ENCODE assay signal across 28 cellular contexts in the genomic region with DNA sequence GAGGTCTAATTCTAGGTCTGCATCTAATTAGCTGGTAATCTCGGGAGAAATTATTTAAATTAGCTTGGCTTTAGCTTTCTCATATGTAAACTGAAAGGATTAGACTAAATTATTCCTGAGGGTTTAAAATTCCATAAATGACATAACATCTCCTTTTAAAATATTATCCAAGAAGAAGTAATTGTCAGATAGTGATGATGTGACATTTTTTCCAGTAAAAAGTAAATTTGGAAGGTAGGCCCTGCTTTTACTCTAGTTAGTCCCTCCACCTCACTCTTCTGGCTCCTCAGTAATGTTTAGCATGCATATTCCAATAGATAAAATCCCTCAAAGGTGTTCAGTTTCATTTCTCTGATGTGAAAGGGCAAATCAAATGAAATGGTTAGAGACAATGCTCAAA.
"Had no signal": no experiment of that assay in that cellular context is flagged by ENCODE, and none has a peak within 500 bp of the region (broad histone marks: within the 10 kb centered on the region; RNA-seq: fewer than 3 reads in every experiment).

No MANE protein-coding gene starts in this region.

- H3K4me1 ChIP-seq: stomach, suprapubic skin, testis, thyroid gland, tibial artery, tibial nerve, transverse colon, upper lobe of left lung, upper lobe of right lung, uterus, vagina had no signal

- DNase-seq: stimulated activated CD4-positive, alpha-beta T cell treated with anti-CD3 and anti-CD28 coated beads, Interleukin-2, amount 100 ng/mL, for 48 hours; stimulated activated CD4-positive, alpha-beta T cell treated with anti-CD3 and anti-CD28 coated beads, Interleukin-4, amount 100 ng/mL, for 1 hour; stimulated activated CD4-positive, alpha-beta T cell treated with anti-CD3 and anti-CD28 coated beads, Interleukin-4, amount 100 ng/mL, for 24 hours; stimulated activated CD4-positive, alpha-beta T cell treated with anti-CD3 and anti-CD28 coated beads, Interleukin-4, amount 100 ng/mL, for 4 hours; stimulated activated CD8-positive, alpha-beta memory T cell treated with anti-CD3 and anti-CD28 coated beads, Interleukin-4, amount 100 ng/mL, for 48 hours; stimulated activated naive B cell treated with anti-CD40 and anti-IgM and Interleukin-4, amounts not matched to agents 10 μg/mL and 1 μg/mL and 100 μg/mL, for 72 hours; stimulated activated naive CD4-positive, alpha-beta T cell; stimulated activated naive CD4-positive, alpha-beta T cell treated with Interleukin-2 at 50 U/mL for 16 hours; stimulated activated naive CD8-positive, alpha-beta T cell treated with anti-CD3 and anti-CD28 coated beads, Interleukin-15, amount 100 ng/mL, for 72 hours; stimulated activated naive CD8-positive, alpha-beta T cell treated with anti-CD3 and anti-CD28 coated beads, Interleukin-15, Interleukin-2, amounts not matched to agents 100 U/mL and 50 U/mL, for 24 hours; stomach; substantia nigra; testis; thyroid gland; tibial artery; transverse colon; upper lobe of left lung; upper lobe of right lung; uterus had no signal

- H3K36me3 ChIP-seq: suprapubic skin, thoracic aorta, thyroid gland, tibial artery, tibial nerve, transverse colon, upper lobe of left lung, upper lobe of right lung, uterus, vagina had no signal

- H3K4me3 ChIP-seq: stomach, suprapubic skin, testis, thoracic aorta, thyroid gland, tibial artery, tibial nerve, transverse colon, upper lobe of left lung, upper lobe of right lung, uterus, vagina had no signal

- H3K4me3 Mint-ChIP-seq: stimulated activated effector memory CD8-positive, alpha-beta T cell treated with anti-CD3 and anti-CD28 coated beads, Interleukin-12 subunit alpha, Interleukin-12 subunit beta, amount 100 ng/mL, for 72 hours; stimulated activated memory B cell treated with anti-CD40 and anti-IgM and Interleukin-4, amounts not matched to agents 10 μg/mL and 1 μg/mL and 100 μg/mL, for 72 hours; stimulated activated naive B cell treated with anti-CD40 and anti-IgM and Interleukin-4, amounts not matched to agents 10 μg/mL and 1 μg/mL and 100 μg/mL, for 72 hours; stimulated activated naive CD8-positive, alpha-beta T cell treated with anti-CD3 and anti-CD28 coated beads, Interleukin-15, amount 100 ng/mL, for 72 hours; stimulated activated naive CD8-positive, alpha-beta T cell treated with anti-CD3 and anti-CD28 coated beads, Interleukin-15, Interleukin-2, amounts not matched to agents 100 ng/mL and 50 ng/mL, for 24 hours; type B pancreatic cell had no signal

- ATAC-seq: stimulated activated effector memory CD8-positive, alpha-beta T cell treated with anti-CD3 and anti-CD28 coated beads, Interleukin-12 subunit alpha, Interleukin-12 subunit beta, amount 100 ng/mL, for 72 hours; stimulated activated memory B cell treated with anti-CD40 and anti-IgM and Interleukin-4, amounts not matched to agents 10 μg/mL and 1 μg/mL and 100 μg/mL, for 72 hours; stimulated activated naive B cell treated with anti-CD40 and anti-IgM and Interleukin-4, amounts not matched to agents 10 μg/mL and 1 μg/mL and 100 μg/mL, for 72 hours; stimulated activated naive CD8-positive, alpha-beta T cell treated with anti-CD3 and anti-CD28 coated beads, Interleukin-15, amount 100 ng/mL, for 72 hours; stimulated activated naive CD8-positive, alpha-beta T cell treated with anti-CD3 and anti-CD28 coated beads, Interleukin-15, Interleukin-2, amounts not matched to agents 100 U/mL and 50 U/mL, for 24 hours; upper lobe of right lung had no signal

- H3K4me1 Mint-ChIP-seq: stimulated activated effector memory CD8-positive, alpha-beta T cell treated with anti-CD3 and anti-CD28 coated beads, Interleukin-12 subunit alpha, Interleukin-12 subunit beta, amount 100 ng/mL, for 72 hours; stimulated activated memory B cell treated with anti-CD40 and anti-IgM and Interleukin-4, amounts not matched to agents 10 μg/mL and 1 μg/mL and 100 μg/mL, for 72 hours; stimulated activated naive B cell treated with anti-CD40 and anti-IgM and Interleukin-4, amounts not matched to agents 10 μg/mL and 1 μg/mL and 100 μg/mL, for 72 hours; stimulated activated naive CD8-positive, alpha-beta T cell treated with anti-CD3 and anti-CD28 coated beads, Interleukin-15, amount 100 ng/mL, for 72 hours had no signal

- H3K27me3 ChIP-seq: stomach, suprapubic skin, testis, thyroid gland, tibial artery, tibial nerve, transverse colon, upper lobe of left lung, upper lobe of right lung, uterus, vagina had no signal

- H3K27ac Mint-ChIP-seq: stimulated activated effector memory CD8-positive, alpha-beta T cell treated with anti-CD3 and anti-CD28 coated beads, Interleukin-12 subunit alpha, Interleukin-12 subunit beta, amount 100 ng/mL, for 72 hours; stimulated activated memory B cell treated with anti-CD40 and anti-IgM and Interleukin-4, amounts not matched to agents 10 μg/mL and 1 μg/mL and 100 μg/mL, for 72 hours; stimulated activated naive B cell treated with anti-CD40 and anti-IgM and Interleukin-4, amounts not matched to agents 10 μg/mL and 1 μg/mL and 100 μg/mL, for 72 hours; stimulated activated naive CD8-positive, alpha-beta T cell treated with anti-CD3 and anti-CD28 coated beads, Interleukin-15, amount 100 ng/mL, for 72 hours; stimulated activated naive CD8-positive, alpha-beta T cell treated with anti-CD3 and anti-CD28 coated beads, Interleukin-15, Interleukin-2, amounts not matched to agents 100 ng/mL and 50 ng/mL, for 24 hours; type B pancreatic cell had no signal

- FAIRE-seq: urothelium cell line had no signal

- H3K27me3 Mint-ChIP-seq: stimulated activated memory B cell treated with anti-CD40 and anti-IgM and Interleukin-4, amounts not matched to agents 10 μg/mL and 1 μg/mL and 100 μg/mL, for 72 hours; stimulated activated naive B cell treated with anti-CD40 and anti-IgM and Interleukin-4, amounts not matched to agents 10 μg/mL and 1 μg/mL and 100 μg/mL, for 72 hours; stimulated activated naive CD8-positive, alpha-beta T cell treated with anti-CD3 and anti-CD28 coated beads, Interleukin-15, amount 100 ng/mL, for 72 hours; stimulated activated naive CD8-positive, alpha-beta T cell treated with anti-CD3 and anti-CD28 coated beads, Interleukin-15, Interleukin-2, amounts not matched to agents 100 ng/mL and 50 ng/mL, for 24 hours; type B pancreatic cell had no signal

- H3K27ac ChIP-seq: stomach, suprapubic skin, testis, thoracic aorta, thyroid gland, tibial artery, tibial nerve, transverse colon, upper lobe of left lung, upper lobe of right lung, uterus, vagina had no signal

- H3K9me3 ChIP-seq: suprapubic skin, testis, thoracic aorta, thyroid gland, tibial artery, transverse colon, upper lobe of left lung, upper lobe of right lung, uterus, vagina had no signal

- H3K36me3 Mint-ChIP-seq: stimulated activated effector memory CD8-positive, alpha-beta T cell treated with anti-CD3 and anti-CD28 coated beads, Interleukin-12 subunit alpha, Interleukin-12 subunit beta, amount 100 ng/mL, for 72 hours had no signal
